ENCODE assay signal across 24 cellular contexts in the genomic region with DNA sequence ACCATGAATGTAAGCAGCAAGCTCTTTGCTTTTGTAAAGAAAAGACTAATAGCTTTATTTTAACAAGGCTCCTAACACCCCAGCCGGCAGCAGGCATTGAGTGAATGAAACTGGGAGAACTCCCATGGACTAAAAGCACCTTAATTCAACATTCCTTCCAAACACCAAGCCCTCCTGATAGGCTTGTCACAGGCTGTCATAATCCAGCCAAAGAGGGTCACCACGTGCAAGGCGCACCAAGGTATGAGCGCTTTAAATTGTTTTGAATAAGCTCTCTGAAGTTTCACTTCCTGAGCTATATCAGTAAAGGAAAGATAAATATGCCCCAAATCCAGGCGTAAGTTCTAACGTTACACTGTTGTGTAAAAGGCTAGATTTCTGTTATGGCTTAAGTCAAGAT.
A peak's percentile ranks its signal among the peaks of the same experiment; 100 is the strongest.
DNase-seq lines count a peak whose midpoint lies in the region; ATAC-seq and TF ChIP-seq lines count a peak whose summit lies in the region.
"Had no signal": no experiment of that assay in that cellular context is flagged by ENCODE, and none has a peak within 500 bp of the region (broad histone marks: within the 10 kb centered on the region; RNA-seq: fewer than 3 reads in every experiment).

No MANE protein-coding gene starts in this region.

- H4K5ac ChIP-seq in IMR-90 (ENCODE audit: low read depth, low read length) (peak overlapping the region; percentile 23; the same call in 1 of the 2 replicates), mesendoderm (ENCODE audit: low read length) (no peak overlapping the region)

- dilution Hi-C loops in IMR-90 (cut with HindIII; ENCODE audit: low sequenced_read_pairs, unreplicated experiment), result no loop called here

- intact Hi-C loops in IMR-90 (cut with micrococcal nuclease) (no loop called here), lower leg skin (cut with DNase I; ENCODE audit: low total_unique reads) (no loop called here)

- no peaks in the 10 kb centered on the region for H4K20me1 ChIP-seq in BLaER1 treated with 17β-estradiol and CSF1 and Interleukin-3, amounts not matched to agents 10 nM and 100 nM
- H4K20me1 ChIP-seq in IMR-90 (ENCODE audit: insufficient read depth, low read length), result no peaks in the 10 kb centered on the region

- POLR2A ChIA-PET in IMR-90 (lab: Charles Lee; ENCODE audit: unreplicated experiment), result no interaction called here

- no peak overlapping the region; a peak in 1 of 20 replicates for H3K4me3 ChIP-seq in BLaER1 treated with 17β-estradiol and CSF1 and Interleukin-3, amounts not matched to agents 10 nM and 100 nM
- H3K4me3 ChIP-seq in IMR-90 (ENCODE audit: insufficient read depth, low read depth, low read length) (no peak overlapping the region), mesendoderm (ENCODE audit: low read length) (no peak overlapping the region), lower leg skin (ENCODE audit: low read depth, poor library complexity, severe bottlenecking) (no peak overlapping the region)
- H3K4me3 ChIP-seq: GM12878, ovary, right atrium auricular region had no signal

- H2AK9ac ChIP-seq in IMR-90 (replicated peaks; ENCODE audit: low read depth, low read length, poor library complexity), result no peak overlapping the region

- H3K27me3 ChIP-seq in BLaER1 treated with 17β-estradiol and CSF1 and Interleukin-3, amounts not matched to agents 10 nM and 100 nM, result no peaks in the 10 kb centered on the region
- no peaks in the 10 kb centered on the region for H3K27me3 ChIP-seq in IMR-90 (ENCODE audit: control insufficient read depth, insufficient read depth, low read length)
- no peaks in the 10 kb centered on the region for H3K27me3 ChIP-seq in mesendoderm (ENCODE audit: insufficient read depth, low read length, poor library complexity)
- H3K27me3 ChIP-seq: ovary, right atrium auricular region had no signal

- no peaks in the 10 kb centered on the region for H3K9me3 ChIP-seq in BLaER1 treated with 17β-estradiol and CSF1 and Interleukin-3, amounts not matched to agents 10 nM and 100 nM (replicated peaks in 1 of 11)
- no peaks in the 10 kb centered on the region for H3K9me3 ChIP-seq in IMR-90 (ENCODE audit: control insufficient read depth, insufficient read depth, low read length)
- H3K9me3 ChIP-seq: ovary, right atrium auricular region had no signal

- no peak overlapping the region for H3K14ac ChIP-seq in IMR-90 (replicated peaks; ENCODE audit: low read depth, low read length)

- H3K9me1 ChIP-seq in IMR-90 (ENCODE audit: insufficient read depth, low read length), result peaks cover 3% of the 10 kb centered on the region

- no peak overlapping the region for H2BK20ac ChIP-seq in IMR-90 (ENCODE audit: low read depth, low read length)

- ATAC-seq in IMR-90 (ENCODE audit: low read depth), result no peak
- ATAC-seq: activated naive CD4-positive, alpha-beta T cell treated with anti-CD3 and anti-CD28 coated beads, Interleukin-2, amount 50 U/mL, for 72 hours; GM12878 had no signal

- H3K56ac ChIP-seq in IMR-90 (ENCODE audit: extremely low read depth, insufficient read depth, low read length) (no peak overlapping the region), mesendoderm (ENCODE audit: low read length) (no peak overlapping the region)

- TF ChIP-seq CTCF in IMR-90 (conservative IDR thresholded peaks at IDR 0.05; ENCODE audit: low read depth, low read length) (no peak), lower leg skin (IDR thresholded peaks at IDR 0.05) (no peak)

- peak overlapping the region; percentile 50; the same call in 1 of the 2 replicates for H3K18ac ChIP-seq in IMR-90 (ENCODE audit: low read depth, low read length)
- H3K18ac ChIP-seq in mesendoderm (ENCODE audit: low read length), result peak overlapping the region; percentile 39

- H2AK5ac ChIP-seq in IMR-90 (ENCODE audit: low read depth, low read length) (no peak overlapping the region), mesendoderm (ENCODE audit: low read length) (no peak overlapping the region)

- H3K23ac ChIP-seq in IMR-90 (ENCODE audit: low read depth, low read length), result no peak overlapping the region
- no peak overlapping the region for H3K23ac ChIP-seq in mesendoderm (ENCODE audit: low read length)

- no peak overlapping the region for H4K8ac ChIP-seq in IMR-90 (ENCODE audit: low read depth in 2 of 2, low read length in 2 of 2)
- H4K8ac ChIP-seq in mesendoderm (ENCODE audit: low read depth, low read length), result no peak overlapping the region

- peak overlapping the region in 9 of 11 experiments; percentile 26 to 87 (median 70); a peak in 17 of 22 replicates for H3K4me2 ChIP-seq in BLaER1 treated with 17β-estradiol and CSF1 and Interleukin-3, amounts not matched to agents 10 nM and 100 nM
- H3K4me2 ChIP-seq in IMR-90 (ENCODE audit: low read depth, low read length), result no peak overlapping the region
- no peak overlapping the region for H3K4me2 ChIP-seq in mesendoderm (ENCODE audit: low read length)
- H3K4me2 ChIP-seq: KMS-11 had no signal

- DNase-seq in IMR-90 (no peak), RPMI8226 (peak; percentile 63), mesendoderm (no peak), DMS79 (lab: John Stamatoyannopoulos, UW) (no peak), lower leg skin (ENCODE audit: low spot score in 2 of 2) (no peak)
- no peak for DNase-seq in activated naive CD4-positive, alpha-beta T cell (lab: John Stamatoyannopoulos, UW)
- DNase-seq: activated CD4-positive, alpha-beta T cell treated with anti-CD3 and anti-CD28 coated beads, Interleukin-2, amount 10 ng/mL, durations not matched to agents 24 days and 14 days; anterior cingulate cortex; CD8-positive, alpha-beta memory T cell; effector CD8-positive, alpha-beta T cell; NCI-H146; NCI-H2107; NCI-H446; ovary; SHP77 treated with DMSO at 0.1 percent for 48 hours; small intestine; stimulated activated naive CD4-positive, alpha-beta T cell treated with Interleukin-2 at 50 U/mL for 16 hours; T-helper 9 cell had no signal

- no TSS peak for BruUV-seq in IMR-90 (replicated peaks; lab: Mats Ljungman, UMichigan)

- no peak overlapping the region for H4K91ac ChIP-seq in IMR-90 (ENCODE audit: insufficient read depth, low read depth, low read length)

- no CpG with 5 or more reads among the region's 6 CpGs for WGBS in IMR-90 (ENCODE audit: extremely low coverage in 2 of 2, insufficient read length in 1 of 2), 2 experiments
- no CpG with 5 or more reads among the region's 6 CpGs for WGBS in mesendoderm (ENCODE audit: extremely low coverage, insufficient coverage, low lambda C conversion rate)
- WGBS in lower leg skin, 2 donors, result 87 to 90% methylated on average over 6 of the region's 6 CpGs

- H3K79me1 ChIP-seq in IMR-90 (ENCODE audit: low read depth in 1 of 2, low read length in 2 of 2), result no peaks in the 10 kb centered on the region; a peak in 1 of 4 replicates
- H3K79me1 ChIP-seq in mesendoderm (ENCODE audit: low read length), result no peaks in the 10 kb centered on the region

- peak overlapping the region in 7 of 11 experiments; percentile 8 to 58 (median 43); a peak in 12 of 22 replicates for H3K27ac ChIP-seq in BLaER1 treated with 17β-estradiol and CSF1 and Interleukin-3, amounts not matched to agents 10 nM and 100 nM
- H3K27ac ChIP-seq in IMR-90 (ENCODE audit: insufficient read depth, low read length), result no peak overlapping the region
- H3K27ac ChIP-seq in mesendoderm (ENCODE audit: low read depth, low read length), result no peak overlapping the region
- H3K27ac ChIP-seq: KMS-11, ovary, right atrium auricular region, VCaP had no signal

- H2BK120ac ChIP-seq in IMR-90 (ENCODE audit: low read depth, low read length), result no peak overlapping the region
- no peak overlapping the region for H2BK120ac ChIP-seq in mesendoderm (ENCODE audit: low read depth, low read length)

- H3K36me3 ChIP-seq in BLaER1 treated with 17β-estradiol and CSF1 and Interleukin-3, amounts not matched to agents 10 nM and 100 nM, result no peaks in the 10 kb centered on the region
- H3K36me3 ChIP-seq in IMR-90 (ENCODE audit: control insufficient read depth, insufficient read depth, low read length) (no peaks in the 10 kb centered on the region), mesendoderm (ENCODE audit: control insufficient read depth, insufficient read depth, low read length) (no peaks in the 10 kb centered on the region)
- H3K36me3 ChIP-seq: ovary, right atrium auricular region had no signal

- H3K79me2 ChIP-seq in mesendoderm (ENCODE audit: control insufficient read depth, insufficient read depth, low read length), result no peaks in the 10 kb centered on the region

- no peak overlapping the region for H2BK15ac ChIP-seq in IMR-90 (ENCODE audit: low read depth, low read length)
- H2BK15ac ChIP-seq in mesendoderm (replicated peaks; ENCODE audit: low read depth), result no peak overlapping the region

- CTCF ChIA-PET in IMR-90 (lab: Yijun Ruan, JAX), result interaction anchor here (1.1 kb wide), 1 partner anchor 14 kb away, joined by 3 read pairs; no protein-coding TSS in a partner anchor

- H2BK5ac ChIP-seq in IMR-90 (ENCODE audit: low read depth, low read length, poor library complexity, severe bottlenecking), result no peak overlapping the region
- no peak overlapping the region for H2BK5ac ChIP-seq in mesendoderm (ENCODE audit: low read length)

- H3K4ac ChIP-seq in IMR-90 (ENCODE audit: low read depth, low read length), result no peak overlapping the region
- no peak overlapping the region for H3K4ac ChIP-seq in mesendoderm (ENCODE audit: low read depth, low read length)

- in situ Hi-C loops in IMR-90 (cut with MboI; ENCODE audit: low sequenced_read_pairs), result loop anchor here (25.0 kb wide), 1 partner anchor 91 kb away; no protein-coding TSS in a partner anchor

- no peak for TF ChIP-seq RAD21 in IMR-90 (IDR thresholded peaks at IDR 0.05; ENCODE audit: low read length)

- H2AFZ ChIP-seq in IMR-90 (replicated peaks; ENCODE audit: low read length, poor library complexity), result no peak overlapping the region

- peaks cover 0 to 57% (median 35%) of the 10 kb centered on the region in 10 experiments; a peak in 14 of 20 replicates for H3K4me1 ChIP-seq in BLaER1 treated with 17β-estradiol and CSF1 and Interleukin-3, amounts not matched to agents 10 nM and 100 nM
- H3K4me1 ChIP-seq in IMR-90 (ENCODE audit: control insufficient read depth, insufficient read depth, low read length) (peaks cover 2% of the 10 kb centered on the region; the same call in 1 of the 2 replicates), mesendoderm (ENCODE audit: control insufficient read depth, low read depth, low read length) (no peaks in the 10 kb centered on the region)

- no peak for TF ChIP-seq POLR2A in IMR-90 (IDR thresholded peaks at IDR 0.05; ENCODE audit: low read depth, low read length)
- TF ChIP-seq POLR2A in lower leg skin (IDR thresholded peaks at IDR 0.05), result no peak

- H3K9ac ChIP-seq in BLaER1 treated with 17β-estradiol and CSF1 and Interleukin-3, amounts not matched to agents 10 nM and 100 nM, result peak overlapping the region in 1 of 11 experiments; percentile 35; a peak in 3 of 22 replicates
- H3K9ac ChIP-seq in IMR-90 (ENCODE audit: low read depth, low read length) (no peak overlapping the region), mesendoderm (ENCODE audit: low read length) (no peak overlapping the region)
- H3K9ac ChIP-seq: KMS-11 had no signal

TF ChIP-seq in IMR-90, 13 proteins besides CTCF, POLR2A, EP300 and RAD21 (continues in another document):
- no peak for TF ChIP-seq RFX5 (IDR thresholded peaks at IDR 0.05; ENCODE audit: low read depth, low read length)
- no peak for TF ChIP-seq CHD1 (IDR thresholded peaks at IDR 0.05; ENCODE audit: low read depth, low read length)
- no peak for TF ChIP-seq MAZ (IDR thresholded peaks at IDR 0.05; ENCODE audit: borderline replicate concordance, low read depth, low read length)
- no peak for TF ChIP-seq RCOR1 (IDR thresholded peaks at IDR 0.05; ENCODE audit: insufficient replicate concordance, low read length)

Comparison
In these comparisons a context has a peak if more than half of its experiments do, and no peak if none do; other contexts are left out.
1. H3K27ac ChIP-seq: peak in BLaER1 treated with 17β-estradiol and CSF1 and Interleukin-3, amounts not matched to agents 10 nM and 100 nM (7 of 11); none in IMR-90 (single experiment) and mesendoderm (single experiment).
2. H3K4me2 ChIP-seq: peak in BLaER1 treated with 17β-estradiol and CSF1 and Interleukin-3, amounts not matched to agents 10 nM and 100 nM (9 of 11); none in IMR-90 (single experiment) and mesendoderm (single experiment).